ENCODE assay signal across 8 cellular contexts in genomic region chr3:88032245-88032644, GRCh38. TPM values are rescaled to one million over a fixed set of nuclear protein-coding genes. Genes with fewer than 3 reads are reported as not detected.
A peak's percentile ranks its signal among the peaks of the same experiment; 100 is the strongest.
DNase-seq lines count a peak whose midpoint lies in the region; ATAC-seq and TF ChIP-seq lines count a peak whose summit lies in the region.

No MANE protein-coding gene starts in this region.

- intact Hi-C loops in dendritic cell treated with granulocyte-macrophage colony-stimulating factor and Interleukin-4, amounts not matched to agents 40 ng/mL and 50 ng/mL, for 4 days (cut with micrococcal nuclease), result no loop called here
- intact Hi-C loops in A673 (cut with micrococcal nuclease; ENCODE audit: unreplicated experiment), result no loop called here

- peaks cover 6% of the 10 kb centered on the region for H3K4me1 ChIP-seq in A673 (ENCODE audit: insufficient read depth, low read length, poor library complexity, severe bottlenecking)

- peak overlapping the region; percentile 72 for H3K4me3 Mint-ChIP-seq in dendritic cell treated with granulocyte-macrophage colony-stimulating factor and Interleukin-4, amounts not matched to agents 40 ng/mL and 50 ng/mL, for 4 days

- CTCF ChIA-PET in A673 (lab: Charles Lee), result interaction anchor here (1.2 kb wide), 1 partner anchor 81 kb away, joined by 3 read pairs; no protein-coding TSS in a partner anchor

- H3K27ac Mint-ChIP-seq in dendritic cell treated with granulocyte-macrophage colony-stimulating factor and Interleukin-4, amounts not matched to agents 40 ng/mL and 50 ng/mL, for 4 days, result peak overlapping the region; percentile 79

- no peaks in the 10 kb centered on the region for H3K9me3 ChIP-seq in A673 (ENCODE audit: low read depth, low read length, poor library complexity, severe bottlenecking)

- peaks cover 22% of the 10 kb centered on the region for H3K4me1 Mint-ChIP-seq in dendritic cell treated with granulocyte-macrophage colony-stimulating factor and Interleukin-4, amounts not matched to agents 40 ng/mL and 50 ng/mL, for 4 days (ENCODE audit: low read depth)

- H3K27me3 ChIP-seq in HL-60 (ENCODE audit: insufficient read depth, poor library complexity, severe bottlenecking) (no peaks in the 10 kb centered on the region), A673 (replicated peaks; ENCODE audit: insufficient read depth, low read depth, low read length, poor library complexity) (no peaks in the 10 kb centered on the region)

- H3K9me3 Mint-ChIP-seq in dendritic cell treated with granulocyte-macrophage colony-stimulating factor and Interleukin-4, amounts not matched to agents 40 ng/mL and 50 ng/mL, for 4 days, result peaks cover 6% of the 10 kb centered on the region

- H3K4me3 ChIP-seq in HL-60 (replicated peaks; ENCODE audit: insufficient read depth, low read length) (peak overlapping the region; percentile 42), retinal pigment epithelial cell (ENCODE audit: low read length) (peak overlapping the region; percentile 29), A673 (ENCODE audit: low read depth, low read length, poor library complexity, severe bottlenecking) (no peak overlapping the region)

- H3K36me3 Mint-ChIP-seq in dendritic cell treated with granulocyte-macrophage colony-stimulating factor and Interleukin-4, amounts not matched to agents 40 ng/mL and 50 ng/mL, for 4 days (ENCODE audit: low read depth), result no peaks in the 10 kb centered on the region

- peak; percentile 5 for ATAC-seq in GM18868 (IDR thresholded peaks at IDR 0.05; ENCODE audit: unreplicated experiment)
- ATAC-seq in GM21390 (IDR thresholded peaks at IDR 0.05; ENCODE audit: unreplicated experiment), result no peak

- no peaks in the 10 kb centered on the region for H3K27me3 Mint-ChIP-seq in dendritic cell treated with granulocyte-macrophage colony-stimulating factor and Interleukin-4, amounts not matched to agents 40 ng/mL and 50 ng/mL, for 4 days

- H3K27ac ChIP-seq in HL-60 (replicated peaks) (peak overlapping the region; percentile 54), A673 (ENCODE audit: low read depth, low read length, poor library complexity, severe bottlenecking) (no peak overlapping the region)

- H3K36me3 ChIP-seq in A673 (ENCODE audit: insufficient read depth, low read length, poor library complexity, severe bottlenecking), result no peaks in the 10 kb centered on the region

- TF ChIP-seq CTCF in HL-60 (IDR thresholded peaks at IDR 0.05; ENCODE audit: insufficient read depth, low read length) (no peak), retinal pigment epithelial cell (conservative IDR thresholded peaks at IDR 0.05; ENCODE audit: low read depth, low read length) (no peak), A673 (conservative IDR thresholded peaks at IDR 0.05; ENCODE audit: low read depth, low read length) (no peak)

- POLR2A ChIA-PET in A673 (lab: Charles Lee; ENCODE audit: low non-redundant PET), result interaction anchor here (0.7 kb wide), 1 partner anchor 739 kb away, joined by 3 read pairs; no protein-coding TSS in a partner anchor

- BruUV-seq in A673 (replicated peaks; lab: Mats Ljungman, UMichigan), result no TSS peak

- DNase-seq in HL-60 (ENCODE audit: low read depth in 1 of 2, low spot score in 1 of 2), result no peak
- no peak for DNase-seq in retinal pigment epithelial cell (ENCODE audit: low read depth)
- DNase-seq in activated CD4-positive, CD25-positive, alpha-beta regulatory T cell (lab: John Stamatoyannopoulos, UW), result no peak
- DNase-seq in SHP77 (lab: John Stamatoyannopoulos, UW), result no peak
- DNase-seq in A673 (ENCODE audit: low spot score), result no peak

RNA-seq across cellular contexts. Expression of gene CGGBP1, which starts 26.6 kb away (rescaled TPM):
- total RNA-seq in A673 (2021), result 113 and 120 TPM in 2 replicates

RNA-seq across cellular contexts. Expression of gene ZNF654, which starts 26.8 kb away (rescaled TPM):
- 21.9 and 25.0 TPM in 2 replicates for total RNA-seq in A673 (2021)
